In the genomic region with DNA sequence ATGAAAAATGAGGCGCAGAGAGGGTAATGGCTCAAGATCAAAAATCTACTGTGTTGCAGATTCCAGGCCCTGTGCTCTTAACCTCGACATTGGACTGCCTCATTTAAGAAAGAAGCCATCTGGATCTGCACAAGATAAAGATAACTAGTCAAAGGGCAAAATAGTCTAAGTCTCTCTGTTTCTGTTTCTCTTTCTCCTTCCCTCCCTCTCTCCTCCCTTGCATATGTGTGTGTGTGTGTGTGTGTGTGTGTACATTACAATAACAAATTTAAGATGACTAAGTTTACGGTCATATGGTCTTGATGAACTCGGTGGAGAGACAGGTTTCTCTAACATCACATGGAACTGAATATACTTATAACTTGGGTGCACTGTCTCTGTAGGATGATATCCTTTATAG, we compare ENCODE assay signal across 23 cellular contexts.
DNase-seq lines count a peak whose midpoint lies in the region; ATAC-seq and TF ChIP-seq lines count a peak whose summit lies in the region.
"Had no signal": no experiment of that assay in that cellular context is flagged by ENCODE, and none has a peak within 500 bp of the region (broad histone marks: within the 10 kb centered on the region; RNA-seq: fewer than 3 reads in every experiment).

No MANE protein-coding gene starts in this region.

- DNase-seq in GM12865 (ENCODE audit: low read depth) (peak; percentile 55), NCI-H226 (peak; percentile 18), epithelial cell of prostate (ENCODE audit: low read depth, low spot score) (peak; percentile 37), nephron progenitor cell (no peak), cerebellar cortex (ENCODE audit: low spot score) (no peak), NCI-H345 (lab: John Stamatoyannopoulos, UW) (no peak)
- no peak for DNase-seq in CD4-positive, alpha-beta T cell
- DNase-seq: activated effector memory CD4-positive, alpha-beta T cell treated with anti-CD3 and anti-CD28 coated beads, Interleukin-2, amount 50 U/mL, for 16 hours; foreskin melanocyte; MG63; NCI-H187 treated with DMSO at 0.1 percent for 48 hours; NCI-H524 treated with DMSO at 0.1 percent for 48 hours; stimulated activated CD4-positive, alpha-beta T cell treated with anti-CD3 and anti-CD28 coated beads, Interleukin-2, amount 100 ng/mL, for 48 hours; stimulated activated CD8-positive, alpha-beta memory T cell treated with anti-CD3 and anti-CD28 coated beads, Interleukin-4, amount 100 ng/mL, for 48 hours; T-cell had no signal

- no peak overlapping the region for H3K27ac ChIP-seq in epithelial cell of prostate
- no peak overlapping the region for H3K27ac ChIP-seq in CD4-positive, alpha-beta T cell (ENCODE audit: low read depth, low read length)
- H3K27ac ChIP-seq: ascending aorta, C4-2B, neural progenitor cell had no signal

- CTCF ChIA-PET in CD4-positive, alpha-beta T cell (lab: Charles Lee) = no interaction called here

- H3K27ac Mint-ChIP-seq in nephron progenitor cell = peak overlapping the region; percentile 48
- no peak overlapping the region for H3K27ac Mint-ChIP-seq in CD4-positive, alpha-beta T cell
- H3K27ac Mint-ChIP-seq: memory B cell, neural progenitor cell, T-cell, WTC11 had no signal

- H3K27me3 Mint-ChIP-seq in nephron progenitor cell (ENCODE audit: low read depth, poor library complexity) = no peaks in the 10 kb centered on the region
- peaks cover 8% of the 10 kb centered on the region for H3K27me3 Mint-ChIP-seq in CD4-positive, alpha-beta T cell
- H3K27me3 Mint-ChIP-seq: memory B cell had no signal

- ATAC-seq in HG03095 (IDR thresholded peaks at IDR 0.05; ENCODE audit: unreplicated experiment) = no peak
- ATAC-seq in CD4-positive, alpha-beta T cell (ENCODE audit: poor library complexity) = no peak
- ATAC-seq: Panc1, sciatic nerve, T-cell, WTC11 had no signal

- no peaks in the 10 kb centered on the region for H3K27me3 ChIP-seq in CD4-positive, alpha-beta T cell (ENCODE audit: control insufficient read depth, insufficient read depth, low read length)
- H3K27me3 ChIP-seq: ascending aorta, MG63, neural progenitor cell had no signal

- H3K4me1 Mint-ChIP-seq in nephron progenitor cell = peaks cover 63% of the 10 kb centered on the region
- no peaks in the 10 kb centered on the region for H3K4me1 Mint-ChIP-seq in CD4-positive, alpha-beta T cell (ENCODE audit: low read depth)
- H3K4me1 Mint-ChIP-seq: memory B cell, T-cell had no signal

- H3K4me3 Mint-ChIP-seq in nephron progenitor cell = no peak overlapping the region
- H3K4me3 Mint-ChIP-seq in CD4-positive, alpha-beta T cell = no peak overlapping the region
- H3K4me3 Mint-ChIP-seq: memory B cell, neural progenitor cell, T-cell, WTC11 had no signal

- intact Hi-C loops in CD4-positive, alpha-beta T cell (cut with DNase I, micrococcal nuclease) = no loop called here

- no peak overlapping the region for H3K4me3 ChIP-seq in GM12865 (ENCODE audit: low read depth, low read length)
- H3K4me3 ChIP-seq: ascending aorta, MG63, neural progenitor cell had no signal

- no peaks in the 10 kb centered on the region for H3K9me3 ChIP-seq in CD4-positive, alpha-beta T cell (ENCODE audit: control insufficient read depth, low read length)
- H3K9me3 ChIP-seq: ascending aorta, MG63 had no signal

- H3K36me3 Mint-ChIP-seq in nephron progenitor cell (ENCODE audit: low read depth) = peaks cover 91% of the 10 kb centered on the region
- H3K36me3 Mint-ChIP-seq in CD4-positive, alpha-beta T cell (ENCODE audit: low read depth) = no peaks in the 10 kb centered on the region
- H3K36me3 Mint-ChIP-seq: memory B cell, T-cell, WTC11 had no signal

- H3K9me3 Mint-ChIP-seq in nephron progenitor cell = no peaks in the 10 kb centered on the region
- no peaks in the 10 kb centered on the region for H3K9me3 Mint-ChIP-seq in CD4-positive, alpha-beta T cell
- H3K9me3 Mint-ChIP-seq: memory B cell, neural progenitor cell, T-cell, WTC11 had no signal

- no peak for TF ChIP-seq CTCF in GM12865 (IDR thresholded peaks at IDR 0.05; ENCODE audit: insufficient read depth, low read depth, low read length, missing control alignments)
- no peak for TF ChIP-seq CTCF in nephron progenitor cell (IDR thresholded peaks at IDR 0.05)
- no peak for TF ChIP-seq CTCF in CD4-positive, alpha-beta T cell (IDR thresholded peaks at IDR 0.05)

- POLR2A ChIA-PET in CD4-positive, alpha-beta T cell (lab: Charles Lee) = no interaction called here

Comparison
In these comparisons a context has a peak if more than half of its experiments do, and no peak if none do; other contexts are left out.
1. DNase-seq: peak in GM12865 (single experiment), NCI-H226 (single experiment) and epithelial cell of prostate (single experiment); none in nephron progenitor cell (single experiment), CD4-positive, alpha-beta T cell (0 of 10), cerebellar cortex (single experiment) and NCI-H345 (single experiment).